ENCODE assay signal across 8 cellular contexts in genomic region chr11:76207642-76208378, GRCh38. TPM values are rescaled to one million over a fixed set of nuclear protein-coding genes. Genes with fewer than 3 reads are reported as not detected.
A peak's percentile ranks its signal among the peaks of the same experiment; 100 is the strongest.
DNase-seq lines count a peak whose midpoint lies in the region; ATAC-seq and TF ChIP-seq lines count a peak whose summit lies in the region.

No MANE protein-coding gene starts in this region.

- DNase-seq in HS-27A (ENCODE audit: low read depth), result peak; percentile 20
- DNase-seq in NOMO-1 (lab: John Stamatoyannopoulos, UW; ENCODE audit: unreplicated experiment in 2 of 2), result peak; percentile 76 to 77
- peak; percentile 39 to 57 for DNase-seq in activated CD8-positive, alpha-beta memory T cell treated with anti-CD3 and anti-CD28 coated beads for 4 hours (ENCODE audit: low read depth in 2 of 2)
- DNase-seq in endodermal cell, result peak; percentile 94
- DNase-seq in midbrain (lab: John Stamatoyannopoulos, UW), result peak; percentile 73
- peak; percentile 61 for DNase-seq in stimulated activated CD8-positive, alpha-beta memory T cell treated with anti-CD3 and anti-CD28 coated beads, Interleukin-15, amount 100 ng/mL, for 1 hour (ENCODE audit: low read depth)

- H3K27me3 ChIP-seq in endodermal cell (ENCODE audit: control insufficient read depth, insufficient read depth, low read length, poor library complexity, severe bottlenecking), result peaks cover 99% of the 10 kb centered on the region

- no peaks in the 10 kb centered on the region for H3K36me3 Mint-ChIP-seq in endodermal cell (ENCODE audit: low read depth)

- H3K36me3 ChIP-seq in endodermal cell (ENCODE audit: control insufficient read depth, insufficient read depth, low read length), result no peaks in the 10 kb centered on the region

- peak overlapping the region; percentile 56 for H3K4me3 Mint-ChIP-seq in endodermal cell

- WGBS in endodermal cell (ENCODE audit: insufficient coverage in 1 of 2, insufficient read length in 1 of 2), 2 experiments, result 1 to 3% methylated on average over 17 to 54 of the region's 54 CpGs

- no peak overlapping the region for H3K27ac ChIP-seq in endodermal cell (ENCODE audit: low read depth, low read length)

- peaks cover 2% of the 10 kb centered on the region for H3K4me1 ChIP-seq in endodermal cell (ENCODE audit: control insufficient read depth, insufficient read depth, low read length)

- ATAC-seq in GM21526 (IDR thresholded peaks at IDR 0.05; ENCODE audit: low FRiP score, unreplicated experiment), result no peak

- H3K27ac Mint-ChIP-seq in endodermal cell, result no peak overlapping the region

- H3K9me3 ChIP-seq in endodermal cell (ENCODE audit: control insufficient read depth, low read length), result no peaks in the 10 kb centered on the region

- no peak overlapping the region for H3K9ac ChIP-seq in endodermal cell (ENCODE audit: extremely low read depth, low read length, poor library complexity, severe bottlenecking)

- TF ChIP-seq CTCF in GM12872 (IDR thresholded peaks at IDR 0.05; ENCODE audit: insufficient read depth, low read depth, low read length), result peak; percentile 94
- TF ChIP-seq CTCF in endodermal cell (conservative IDR thresholded peaks at IDR 0.05), result peak; percentile 98

- H3K4me1 Mint-ChIP-seq in endodermal cell, result peaks cover 14% of the 10 kb centered on the region

- peak overlapping the region; percentile 79 for H3K4me3 ChIP-seq in endodermal cell (ENCODE audit: low read length)

- H3K27me3 Mint-ChIP-seq in endodermal cell (ENCODE audit: insufficient read depth), result peaks cover 93% of the 10 kb centered on the region

- no peaks in the 10 kb centered on the region for H3K9me3 Mint-ChIP-seq in endodermal cell

RNA-seq across cellular contexts. Expression of gene WNT11, which starts 1.5 kb away (rescaled TPM):
- under 1 TPM; 0.53 to 0.62 TPM for total RNA-seq in endodermal cell
- 0.85 TPM for polyA plus RNA-seq in endodermal cell (2013, experiment 1 of 2)
- polyA plus RNA-seq in endodermal cell (2013, experiment 2 of 2), result 0.37 TPM

Comparison
In these comparisons a context has a peak if more than half of its experiments do, and no peak if none do; other contexts are left out.
1. DNase-seq: peak in every context shown above with its lines; median percentile 94 in endodermal cell; 76 in NOMO-1; 73 in midbrain; 61 in stimulated activated CD8-positive, alpha-beta memory T cell treated with anti-CD3 and anti-CD28 coated beads, Interleukin-15, amount 100 ng/mL, for 1 hour; 48 in activated CD8-positive, alpha-beta memory T cell treated with anti-CD3 and anti-CD28 coated beads for 4 hours; 20 in HS-27A.